Comparison of ENCODE assay signal across 1 cellular context in genomic region chr1:95122151-95122697, GRCh38.
TF ChIP-seq lines count a peak whose summit lies in the region.

No MANE protein-coding gene starts in this region.

TF ChIP-seq in HepG2, 621 proteins besides CTCF, POLR2A, EP300 and RAD21 (continued from another document and continues in another):
- TF ChIP-seq, protein P1, sequence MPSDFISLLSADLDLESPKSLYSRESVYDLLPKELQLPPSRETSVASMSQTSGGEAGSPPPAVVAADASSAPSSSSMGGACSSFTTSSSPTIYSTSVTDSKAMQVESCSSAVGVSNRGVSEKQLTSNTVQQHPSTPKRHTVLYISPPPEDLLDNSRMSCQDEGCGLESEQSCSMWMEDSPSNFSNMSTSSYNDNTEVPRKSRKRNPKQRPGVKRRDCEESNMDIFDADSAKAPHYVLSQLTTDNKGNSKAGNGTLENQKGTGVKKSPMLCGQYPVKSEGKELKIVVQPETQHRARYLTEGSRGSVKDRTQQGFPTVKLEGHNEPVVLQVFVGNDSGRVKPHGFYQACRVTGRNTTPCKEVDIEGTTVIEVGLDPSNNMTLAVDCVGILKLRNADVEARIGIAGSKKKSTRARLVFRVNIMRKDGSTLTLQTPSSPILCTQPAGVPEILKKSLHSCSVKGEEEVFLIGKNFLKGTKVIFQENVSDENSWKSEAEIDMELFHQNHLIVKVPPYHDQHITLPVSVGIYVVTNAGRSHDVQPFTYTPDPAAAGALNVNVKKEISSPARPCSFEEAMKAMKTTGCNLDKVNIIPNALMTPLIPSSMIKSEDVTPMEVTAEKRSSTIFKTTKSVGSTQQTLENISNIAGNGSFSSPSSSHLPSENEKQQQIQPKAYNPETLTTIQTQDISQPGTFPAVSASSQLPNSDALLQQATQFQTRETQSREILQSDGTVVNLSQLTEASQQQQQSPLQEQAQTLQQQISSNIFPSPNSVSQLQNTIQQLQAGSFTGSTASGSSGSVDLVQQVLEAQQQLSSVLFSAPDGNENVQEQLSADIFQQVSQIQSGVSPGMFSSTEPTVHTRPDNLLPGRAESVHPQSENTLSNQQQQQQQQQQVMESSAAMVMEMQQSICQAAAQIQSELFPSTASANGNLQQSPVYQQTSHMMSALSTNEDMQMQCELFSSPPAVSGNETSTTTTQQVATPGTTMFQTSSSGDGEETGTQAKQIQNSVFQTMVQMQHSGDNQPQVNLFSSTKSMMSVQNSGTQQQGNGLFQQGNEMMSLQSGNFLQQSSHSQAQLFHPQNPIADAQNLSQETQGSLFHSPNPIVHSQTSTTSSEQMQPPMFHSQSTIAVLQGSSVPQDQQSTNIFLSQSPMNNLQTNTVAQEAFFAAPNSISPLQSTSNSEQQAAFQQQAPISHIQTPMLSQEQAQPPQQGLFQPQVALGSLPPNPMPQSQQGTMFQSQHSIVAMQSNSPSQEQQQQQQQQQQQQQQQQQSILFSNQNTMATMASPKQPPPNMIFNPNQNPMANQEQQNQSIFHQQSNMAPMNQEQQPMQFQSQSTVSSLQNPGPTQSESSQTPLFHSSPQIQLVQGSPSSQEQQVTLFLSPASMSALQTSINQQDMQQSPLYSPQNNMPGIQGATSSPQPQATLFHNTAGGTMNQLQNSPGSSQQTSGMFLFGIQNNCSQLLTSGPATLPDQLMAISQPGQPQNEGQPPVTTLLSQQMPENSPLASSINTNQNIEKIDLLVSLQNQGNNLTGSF (CRISPR knock-in tag; IDR thresholded peaks at IDR 0.05), result no peak
- TF ChIP-seq TP53 (CRISPR knock-in tag; conservative IDR thresholded peaks at IDR 0.05) (0 out of 2 replicates have a peak, but pooled peaks have one; percentile 30), UBTF (CRISPR knock-in tag; IDR thresholded peaks at IDR 0.05) (peak; percentile 64), MTA1 (CRISPR knock-in tag; IDR thresholded peaks at IDR 0.05; ENCODE audit: borderline replicate concordance) (peak; percentile 57; the same call in 1 of the 2 replicates), PHF5A (CRISPR knock-in tag; IDR thresholded peaks at IDR 0.05; ENCODE audit: low read depth, unreplicated experiment) (no peak), KLF15 (CRISPR knock-in tag; IDR thresholded peaks at IDR 0.05; ENCODE audit: borderline replicate concordance) (no peak), NONO (IDR thresholded peaks at IDR 0.05) (no peak), NONO (CRISPR knock-in tag; conservative IDR thresholded peaks at IDR 0.05) (peak; percentile 73), ZNF224 (CRISPR knock-in tag; IDR thresholded peaks at IDR 0.05) (no peak), ZNF75D (CRISPR knock-in tag; IDR thresholded peaks at IDR 0.05; ENCODE audit: borderline replicate concordance) (no peak), ZNF343 (CRISPR knock-in tag; IDR thresholded peaks at IDR 0.05) (no peak), PBX2 (CRISPR knock-in tag; IDR thresholded peaks at IDR 0.05) (no peak), MLXIP (CRISPR knock-in tag; IDR thresholded peaks at IDR 0.05; ENCODE audit: borderline replicate concordance) (no peak), SNAPC4 (CRISPR knock-in tag; IDR thresholded peaks at IDR 0.05) (no peak; the same call in 1 of the 2 replicates), ZNF792 (CRISPR knock-in tag; IDR thresholded peaks at IDR 0.05) (no peak; the same call in 1 of the 2 replicates), ZNF441 (CRISPR knock-in tag; IDR thresholded peaks at IDR 0.05; ENCODE audit: borderline replicate concordance) (no peak; the same call in 1 of the 2 replicates), ELF3 (CRISPR knock-in tag; IDR thresholded peaks at IDR 0.05) (no peak), MYNN (CRISPR knock-in tag; IDR thresholded peaks at IDR 0.05; ENCODE audit: low read depth) (peak; percentile 71; the same call in 1 of the 2 replicates), IRX3 (CRISPR knock-in tag; IDR thresholded peaks at IDR 0.05; ENCODE audit: borderline replicate concordance, low read depth) (peak; percentile 74; the same call in 1 of the 2 replicates), ZBTB8A (CRISPR knock-in tag; IDR thresholded peaks at IDR 0.05; ENCODE audit: borderline replicate concordance, low read depth) (no peak), CBFB (CRISPR knock-in tag; IDR thresholded peaks at IDR 0.05) (0 out of 2 replicates have a peak, but pooled peaks have one; percentile 55), SP4 (CRISPR knock-in tag; IDR thresholded peaks at IDR 0.05) (no peak), EEA1 (CRISPR knock-in tag; IDR thresholded peaks at IDR 0.05; ENCODE audit: borderline replicate concordance) (no peak), RCOR2 (CRISPR knock-in tag; IDR thresholded peaks at IDR 0.05) (peak; percentile 94), GATA4 (IDR thresholded peaks at IDR 0.05; ENCODE audit: borderline replicate concordance, low read depth) (peak; percentile 99), U2AF2 (IDR thresholded peaks at IDR 0.05; ENCODE audit: low read depth, low read length) (no peak), NFE2 (CRISPR knock-in tag; IDR thresholded peaks at IDR 0.05) (no peak), SP1 (IDR thresholded peaks at IDR 0.05) (no peak), SP1 (CRISPR knock-in tag; IDR thresholded peaks at IDR 0.05) (no peak), ZMAT3 (CRISPR knock-in tag; conservative IDR thresholded peaks at IDR 0.05) (0 out of 2 replicates have a peak, but pooled peaks have one; percentile 12), NFATC3 (CRISPR knock-in tag; IDR thresholded peaks at IDR 0.05) (no peak), NR2F2 (IDR thresholded peaks at IDR 0.05; ENCODE audit: borderline replicate concordance, low read depth) (peak; percentile 98), PAX8 (CRISPR knock-in tag; IDR thresholded peaks at IDR 0.05; ENCODE audit: borderline replicate concordance) (no peak), SRSF9 (IDR thresholded peaks at IDR 0.05; ENCODE audit: borderline replicate concordance, insufficient read depth, low read depth, low read length, poor library complexity, severe bottlenecking) (no peak), CEBPB (IDR thresholded peaks at IDR 0.05; ENCODE audit: borderline replicate concordance, low read depth, low read length) (peak; percentile 78; the same call in 1 of the 2 replicates)
- TF ChIP-seq, protein P2, sequence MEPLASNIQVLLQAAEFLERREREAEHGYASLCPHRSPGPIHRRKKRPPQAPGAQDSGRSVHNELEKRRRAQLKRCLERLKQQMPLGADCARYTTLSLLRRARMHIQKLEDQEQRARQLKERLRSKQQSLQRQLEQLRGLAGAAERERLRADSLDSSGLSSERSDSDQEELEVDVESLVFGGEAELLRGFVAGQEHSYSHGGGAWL (CRISPR knock-in tag; IDR thresholded peaks at IDR 0.05), result no peak
- TF ChIP-seq, protein P3, sequence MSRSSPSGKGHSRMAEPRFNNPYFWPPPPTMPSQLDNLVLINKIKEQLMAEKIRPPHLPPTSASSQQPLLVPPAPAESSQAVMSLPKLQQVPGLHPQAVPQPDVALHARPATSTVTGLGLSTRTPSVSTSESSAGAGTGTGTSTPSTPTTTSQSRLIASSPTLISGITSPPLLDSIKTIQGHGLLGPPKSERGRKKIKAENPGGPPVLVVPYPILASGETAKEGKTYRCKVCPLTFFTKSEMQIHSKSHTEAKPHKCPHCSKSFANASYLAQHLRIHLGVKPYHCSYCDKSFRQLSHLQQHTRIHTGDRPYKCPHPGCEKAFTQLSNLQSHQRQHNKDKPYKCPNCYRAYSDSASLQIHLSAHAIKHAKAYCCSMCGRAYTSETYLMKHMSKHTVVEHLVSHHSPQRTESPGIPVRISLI (CRISPR knock-in tag; IDR thresholded peaks at IDR 0.05; ENCODE audit: borderline replicate concordance), result peak; percentile 63; the same call in 1 of the 2 replicates
- TF ChIP-seq, protein P4, sequence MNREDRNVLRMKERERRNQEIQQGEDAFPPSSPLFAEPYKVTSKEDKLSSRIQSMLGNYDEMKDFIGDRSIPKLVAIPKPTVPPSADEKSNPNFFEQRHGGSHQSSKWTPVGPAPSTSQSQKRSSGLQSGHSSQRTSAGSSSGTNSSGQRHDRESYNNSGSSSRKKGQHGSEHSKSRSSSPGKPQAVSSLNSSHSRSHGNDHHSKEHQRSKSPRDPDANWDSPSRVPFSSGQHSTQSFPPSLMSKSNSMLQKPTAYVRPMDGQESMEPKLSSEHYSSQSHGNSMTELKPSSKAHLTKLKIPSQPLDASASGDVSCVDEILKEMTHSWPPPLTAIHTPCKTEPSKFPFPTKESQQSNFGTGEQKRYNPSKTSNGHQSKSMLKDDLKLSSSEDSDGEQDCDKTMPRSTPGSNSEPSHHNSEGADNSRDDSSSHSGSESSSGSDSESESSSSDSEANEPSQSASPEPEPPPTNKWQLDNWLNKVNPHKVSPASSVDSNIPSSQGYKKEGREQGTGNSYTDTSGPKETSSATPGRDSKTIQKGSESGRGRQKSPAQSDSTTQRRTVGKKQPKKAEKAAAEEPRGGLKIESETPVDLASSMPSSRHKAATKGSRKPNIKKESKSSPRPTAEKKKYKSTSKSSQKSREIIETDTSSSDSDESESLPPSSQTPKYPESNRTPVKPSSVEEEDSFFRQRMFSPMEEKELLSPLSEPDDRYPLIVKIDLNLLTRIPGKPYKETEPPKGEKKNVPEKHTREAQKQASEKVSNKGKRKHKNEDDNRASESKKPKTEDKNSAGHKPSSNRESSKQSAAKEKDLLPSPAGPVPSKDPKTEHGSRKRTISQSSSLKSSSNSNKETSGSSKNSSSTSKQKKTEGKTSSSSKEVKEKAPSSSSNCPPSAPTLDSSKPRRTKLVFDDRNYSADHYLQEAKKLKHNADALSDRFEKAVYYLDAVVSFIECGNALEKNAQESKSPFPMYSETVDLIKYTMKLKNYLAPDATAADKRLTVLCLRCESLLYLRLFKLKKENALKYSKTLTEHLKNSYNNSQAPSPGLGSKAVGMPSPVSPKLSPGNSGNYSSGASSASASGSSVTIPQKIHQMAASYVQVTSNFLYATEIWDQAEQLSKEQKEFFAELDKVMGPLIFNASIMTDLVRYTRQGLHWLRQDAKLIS (CRISPR knock-in tag; IDR thresholded peaks at IDR 0.05), result no peak
